8 cellular contexts compared by ENCODE assay signal in the genomic region with DNA sequence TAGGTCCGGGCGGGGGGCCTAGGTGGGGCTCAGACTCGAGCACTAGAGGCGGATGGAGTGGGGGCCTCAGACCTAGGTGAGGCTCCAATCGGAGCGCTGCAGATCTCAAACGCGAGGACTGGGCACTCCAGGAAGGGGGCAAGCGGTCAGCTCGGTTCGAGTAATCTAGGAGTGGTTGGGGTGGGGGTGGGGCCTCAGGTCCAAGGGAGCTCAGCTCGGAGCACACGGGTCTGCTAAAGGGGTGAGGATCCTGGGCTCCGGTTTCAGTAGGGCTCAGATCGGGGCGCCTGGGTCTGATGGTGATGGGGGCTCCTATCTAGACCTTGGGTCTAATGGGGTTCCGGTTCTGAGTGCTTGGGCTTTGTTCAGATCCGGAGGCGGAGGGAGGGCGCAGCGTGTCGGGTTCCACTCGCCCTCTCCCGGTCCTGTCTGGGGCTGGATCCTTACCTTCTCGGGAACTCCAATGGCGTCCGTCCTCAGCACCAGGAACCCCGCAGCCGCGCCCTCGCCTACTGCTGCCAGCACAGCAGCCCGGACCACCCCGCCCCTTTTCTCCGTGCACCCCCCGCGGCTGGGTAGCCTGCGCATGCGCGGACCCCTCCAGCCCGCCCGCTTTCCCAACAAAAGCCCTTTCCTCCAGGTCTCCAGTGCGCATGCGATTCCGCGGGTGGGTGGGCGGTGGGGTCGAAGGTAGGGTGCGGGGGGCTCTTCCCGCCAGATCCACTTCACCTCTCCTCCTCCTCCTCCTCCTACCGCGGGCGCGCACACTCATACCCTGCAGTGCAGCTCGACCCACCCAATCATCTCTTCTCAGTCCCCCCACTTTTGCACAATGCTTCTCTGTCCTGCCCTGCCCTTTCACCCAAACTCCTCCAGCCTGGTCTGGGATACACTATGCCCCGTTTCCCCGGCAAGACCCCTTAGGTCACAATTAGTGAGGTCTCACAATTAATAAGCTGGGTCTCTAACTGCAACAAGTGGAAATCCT. TPM values are rescaled to one million over a fixed set of nuclear protein-coding genes. Genes with fewer than 3 reads are reported as not detected.
DNase-seq lines count a peak whose midpoint lies in the region; ATAC-seq and TF ChIP-seq lines count a peak whose summit lies in the region.
"Not testable (repeated sequence)": the region's sequence is repeated elsewhere in the genome, so short reads cannot be mapped to it uniquely, and the experiment has no call there.

A gene with protein sequence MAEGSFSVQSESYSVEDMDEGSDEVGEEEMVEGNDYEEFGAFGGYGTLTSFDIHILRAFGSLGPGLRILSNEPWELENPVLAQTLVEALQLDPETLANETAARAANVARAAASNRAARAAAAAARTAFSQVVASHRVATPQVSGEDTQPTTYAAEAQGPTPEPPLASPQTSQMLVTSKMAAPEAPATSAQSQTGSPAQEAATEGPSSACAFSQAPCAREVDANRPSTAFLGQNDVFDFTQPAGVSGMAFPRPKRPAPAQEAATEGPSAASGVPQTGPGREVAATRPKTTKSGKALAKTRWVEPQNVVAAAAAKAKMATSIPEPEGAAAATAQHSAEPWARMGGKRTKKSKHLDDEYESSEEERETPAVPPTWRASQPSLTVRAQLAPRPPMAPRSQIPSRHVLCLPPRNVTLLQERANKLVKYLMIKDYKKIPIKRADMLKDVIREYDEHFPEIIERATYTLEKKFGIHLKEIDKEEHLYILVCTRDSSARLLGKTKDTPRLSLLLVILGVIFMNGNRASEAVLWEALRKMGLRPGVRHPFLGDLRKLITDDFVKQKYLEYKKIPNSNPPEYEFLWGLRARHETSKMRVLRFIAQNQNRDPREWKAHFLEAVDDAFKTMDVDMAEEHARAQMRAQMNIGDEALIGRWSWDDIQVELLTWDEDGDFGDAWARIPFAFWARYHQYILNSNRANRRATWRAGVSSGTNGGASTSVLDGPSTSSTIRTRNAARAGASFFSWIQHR (minus strand): TSS at position 501 of the 988 bp plus-strand sequence. CDS start 1,011 bp downstream, outside the sequence.

- not testable (repeated sequence) for H3K27ac ChIP-seq in Panc1 (ENCODE audit: low read length); upper lobe of right lung

- H3K27me3 Mint-ChIP-seq in activated T-cell treated with anti-CD3 and anti-CD28 coated beads, Interleukin-2, amount 50 U/mL, for 72 hours (ENCODE audit: low read depth); endothelial cell (ENCODE audit: unreplicated experiment); progenitor cell of endocrine pancreas: not testable (repeated sequence)

- not testable (repeated sequence) for DNase-seq in G401 (ENCODE audit: low spot score); Panc1 (ENCODE audit: low read depth, low spot score); activated T-cell treated with anti-CD3 and anti-CD28 coated beads, Interleukin-2, amount 50 U/mL, for 72 hours; endothelial cell (ENCODE audit: low spot score); left cardiac atrium; myocyte (ENCODE audit: low read depth); progenitor cell of endocrine pancreas (ENCODE audit: low spot score, unreplicated experiment); upper lobe of right lung

- POLR2A ChIA-PET in Panc1 (lab: Charles Lee), result not testable (repeated sequence)

- H3K27me3 ChIP-seq in Panc1 (ENCODE audit: control insufficient read depth, insufficient read depth, low read length); upper lobe of right lung: not testable (repeated sequence)

- H3K4me3 Mint-ChIP-seq in activated T-cell treated with anti-CD3 and anti-CD28 coated beads, Interleukin-2, amount 50 U/mL, for 72 hours; endothelial cell (ENCODE audit: unreplicated experiment); progenitor cell of endocrine pancreas (ENCODE audit: low read depth): not testable (repeated sequence)

- CTCF ChIA-PET in Panc1 (lab: Charles Lee), result not testable (repeated sequence)

- in situ Hi-C loops in G401 (cut with HindIII; ENCODE audit: low sequenced_read_pairs); Panc1 (cut with HindIII; ENCODE audit: low pct_unique_long_range_greater_than_20kb, low sequenced_read_pairs): not testable (repeated sequence)

- not testable (repeated sequence) for H3K4me3 ChIP-seq in Panc1 (ENCODE audit: low read depth in 2 of 2, low read length in 2 of 2); upper lobe of right lung

- H3K4me1 ChIP-seq in Panc1 (ENCODE audit: control insufficient read depth, insufficient read depth, low read length); upper lobe of right lung: not testable (repeated sequence)

- not testable (repeated sequence) for H3K36me3 ChIP-seq in Panc1 (ENCODE audit: control insufficient read depth, insufficient read depth, low read length); upper lobe of right lung

- not testable (repeated sequence) for H3K4me1 Mint-ChIP-seq in activated T-cell treated with anti-CD3 and anti-CD28 coated beads, Interleukin-2, amount 50 U/mL, for 72 hours (ENCODE audit: low read depth); endothelial cell (ENCODE audit: unreplicated experiment); progenitor cell of endocrine pancreas (ENCODE audit: low read depth)

- ATAC-seq in Panc1 (peak; percentile 74), left cardiac atrium (peak; percentile 67 to 89), upper lobe of right lung (peak; percentile 65)
- ATAC-seq in activated T-cell treated with anti-CD3 and anti-CD28 coated beads, Interleukin-2, amount 50 U/mL, for 72 hours (replicated peaks in 1 of 2), result peak; percentile 39 to 47

- not testable (repeated sequence) for H3K36me3 Mint-ChIP-seq in activated T-cell treated with anti-CD3 and anti-CD28 coated beads, Interleukin-2, amount 50 U/mL, for 72 hours (ENCODE audit: insufficient read depth in 2 of 2); endothelial cell (ENCODE audit: low read depth, unreplicated experiment); progenitor cell of endocrine pancreas (ENCODE audit: insufficient read depth)

- intact Hi-C loops in Panc1 (cut with micrococcal nuclease; ENCODE audit: unreplicated experiment); left cardiac atrium (cut with DNase I); upper lobe of right lung (cut with DNase I): not testable (repeated sequence)

- BruUV-seq in Panc1 (replicated peaks; lab: Mats Ljungman, UMichigan), result not testable (repeated sequence)

- not testable (repeated sequence) for H3K27ac Mint-ChIP-seq in activated T-cell treated with anti-CD3 and anti-CD28 coated beads, Interleukin-2, amount 50 U/mL, for 72 hours; endothelial cell (ENCODE audit: unreplicated experiment); progenitor cell of endocrine pancreas

- H3K9me3 Mint-ChIP-seq in activated T-cell treated with anti-CD3 and anti-CD28 coated beads, Interleukin-2, amount 50 U/mL, for 72 hours; endothelial cell (ENCODE audit: unreplicated experiment); progenitor cell of endocrine pancreas (ENCODE audit: low read depth): not testable (repeated sequence)

- H3K9me3 ChIP-seq in Panc1 (ENCODE audit: control insufficient read depth, insufficient read depth, low read depth, low read length); upper lobe of right lung: not testable (repeated sequence)

- TF ChIP-seq CTCF in Panc1 (IDR thresholded peaks at IDR 0.05); endothelial cell (IDR thresholded peaks at IDR 0.05; ENCODE audit: unreplicated experiment); progenitor cell of endocrine pancreas (IDR thresholded peaks at IDR 0.05; ENCODE audit: unreplicated experiment); upper lobe of right lung (IDR thresholded peaks at IDR 0.05): not testable (repeated sequence)

RNA-seq across cellular contexts. Expression of the gene that starts here (rescaled TPM):
- 31.3 and 32.8 TPM in 2 replicates for total RNA-seq in G401 (2014; rRNA removed; shearing (Covaris generic))
- total RNA-seq in Panc1 (2021; ENCODE audit: unreplicated experiment) (2.6 TPM), endothelial cell (ENCODE audit: unreplicated experiment) (129 TPM), left cardiac atrium (1 to 10 TPM; 2.2 to 4.2 TPM), myocyte (50.5 and 57.4 TPM in 2 replicates), progenitor cell of endocrine pancreas (197 and 201 TPM in 2 replicates), upper lobe of right lung (6.1 TPM)
- 4.1 TPM for polyA plus RNA-seq in Panc1 (2012; ENCODE audit: insufficient read length)
- total RNA-seq in activated T-cell treated with anti-CD3 and anti-CD28 coated beads, Interleukin-2, amount 50 U/mL, for 72 hours, result 1 to 10 TPM; 1.7 to 3.0 TPM
- 57.0 TPM for polyA plus RNA-seq in myocyte (2012)
